ENCODE assay signal across 2 cellular contexts in genomic region chr6:42259286-42259685, GRCh38.
TF ChIP-seq lines count a peak whose summit lies in the region.

No MANE protein-coding gene starts in this region.

TF ChIP-seq in GM23338, 12 proteins besides CTCF, POLR2A, EP300 and RAD21:
- TF ChIP-seq EZH2phosphoT487 (IDR thresholded peaks at IDR 0.05; ENCODE audit: unreplicated experiment) (no peak), NANOG (IDR thresholded peaks at IDR 0.05; ENCODE audit: borderline replicate concordance) (no peak), STAT1 (IDR thresholded peaks at IDR 0.05; ENCODE audit: unreplicated experiment) (no peak), POLR2AphosphoS5 (IDR thresholded peaks at IDR 0.05; ENCODE audit: low read depth) (no peak), JUNB (IDR thresholded peaks at IDR 0.05; ENCODE audit: unreplicated experiment) (no peak), CREB1 (CRISPR knock-in tag; IDR thresholded peaks at IDR 0.05; ENCODE audit: low read depth) (no peak)
- TF ChIP-seq, protein P1, sequence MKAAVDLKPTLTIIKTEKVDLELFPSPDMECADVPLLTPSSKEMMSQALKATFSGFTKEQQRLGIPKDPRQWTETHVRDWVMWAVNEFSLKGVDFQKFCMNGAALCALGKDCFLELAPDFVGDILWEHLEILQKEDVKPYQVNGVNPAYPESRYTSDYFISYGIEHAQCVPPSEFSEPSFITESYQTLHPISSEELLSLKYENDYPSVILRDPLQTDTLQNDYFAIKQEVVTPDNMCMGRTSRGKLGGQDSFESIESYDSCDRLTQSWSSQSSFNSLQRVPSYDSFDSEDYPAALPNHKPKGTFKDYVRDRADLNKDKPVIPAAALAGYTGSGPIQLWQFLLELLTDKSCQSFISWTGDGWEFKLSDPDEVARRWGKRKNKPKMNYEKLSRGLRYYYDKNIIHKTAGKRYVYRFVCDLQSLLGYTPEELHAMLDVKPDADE (IDR thresholded peaks at IDR 0.05): no peak

TF ChIP-seq in IMR-90, 13 proteins besides CTCF, POLR2A, EP300 and RAD21:
- TF ChIP-seq RFX5 (IDR thresholded peaks at IDR 0.05; ENCODE audit: low read depth, low read length): no peak
- TF ChIP-seq NFE2L2 (IDR thresholded peaks at IDR 0.05; ENCODE audit: low read depth, low read length): no peak
- TF ChIP-seq MAFK (IDR thresholded peaks at IDR 0.05; ENCODE audit: low read depth, low read length): no peak
- no peak for TF ChIP-seq CHD1 (IDR thresholded peaks at IDR 0.05; ENCODE audit: low read depth, low read length)
- no peak for TF ChIP-seq SMC3 (IDR thresholded peaks at IDR 0.05; ENCODE audit: low read depth, low read length)
- TF ChIP-seq CEBPB (IDR thresholded peaks at IDR 0.05; ENCODE audit: low read depth, low read length): no peak
TF ChIP-seq in IMR-90: peak in this region for 0.
